In the genomic region with DNA sequence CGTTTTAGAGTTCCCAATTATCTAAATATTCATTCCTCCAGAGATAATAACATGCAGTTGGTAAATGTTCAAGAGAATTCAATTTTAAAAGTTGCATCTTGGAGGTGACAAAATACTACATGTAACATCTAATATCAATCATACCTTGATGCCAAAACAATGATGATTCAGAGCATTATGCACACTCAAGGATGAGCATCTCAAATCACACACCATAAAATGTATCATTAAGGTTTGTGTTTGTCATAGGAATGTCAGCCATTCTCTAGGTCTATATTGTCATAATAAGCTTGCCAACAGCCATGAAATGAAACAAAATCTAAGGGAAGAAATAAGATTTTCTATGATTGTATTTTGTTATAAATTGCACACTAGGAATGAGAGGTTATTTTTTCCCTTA, we compare ENCODE assay signal across 39 cellular contexts.
"Had no signal": no experiment of that assay in that cellular context is flagged by ENCODE, and none has a peak within 500 bp of the region (broad histone marks: within the 10 kb centered on the region; RNA-seq: fewer than 3 reads in every experiment).

No MANE protein-coding gene starts in this region.

- H3K4me3 Mint-ChIP-seq: activated naive CD4-positive, alpha-beta T cell treated with anti-CD3 and anti-CD28 coated beads for 36 hours; activated naive CD4-positive, alpha-beta T cell treated with anti-CD3 and anti-CD28 coated beads, Interleukin-2, amount 10 ng/mL, durations not matched to agents 7 days and 5 days; activated naive CD4-positive, alpha-beta T cell treated with anti-CD3 and anti-CD28 coated beads, Interleukin-2, amount 50 U/mL, for 24 hours; activated naive CD8-positive, alpha-beta T cell; activated naive CD8-positive, alpha-beta T cell treated with anti-CD3 and anti-CD28 coated beads for 36 hours; activated naive CD8-positive, alpha-beta T cell treated with anti-CD3 and anti-CD28 coated beads, Interleukin-2, amount 10 ng/mL, durations not matched to agents 7 days and 5 days; activated naive CD8-positive, alpha-beta T cell treated with anti-CD3 and anti-CD28 coated beads, Interleukin-2, amount 50 U/mL, for 24 hours; activated T-cell treated with anti-CD3 and anti-CD28 coated beads, Interleukin-2, amount 50 U/mL, for 24 hours; activated T-cell treated with anti-CD3 and anti-CD28 coated beads, Interleukin-2, amount 50 U/mL, for 4 hours; activated T-cell treated with anti-CD3 and anti-CD28 coated beads, Interleukin-2, amount 50 U/mL, for 72 hours; activated T-helper 1 cell treated with anti-CD3 and anti-CD28 coated beads, Interleukin-12 subunit alpha, Interleukin-12 subunit beta, Interleukin-2, Interleukin-4 antibody, amounts not matched to agents 30 ng/mL and 10 ng/mL and 1 ng/mL, durations not matched to agents 14 hours and 24 hours and 36 hours; activated T-helper 17 cell treated with anti-CD3 and anti-CD28 coated beads, Interleukin-2, amount 50 U/mL, for 72 hours; brain; central memory CD8-positive, alpha-beta T cell had no signal

- H3K27me3 ChIP-seq: adrenal gland, ascending aorta, body of pancreas, brain microvascular endothelial cell, breast epithelium had no signal

- H3K27ac ChIP-seq: adrenal gland, ascending aorta, body of pancreas, brain microvascular endothelial cell, breast epithelium, cardiac muscle cell had no signal

- H3K27ac Mint-ChIP-seq: activated naive CD4-positive, alpha-beta T cell treated with anti-CD3 and anti-CD28 coated beads for 36 hours; activated naive CD4-positive, alpha-beta T cell treated with anti-CD3 and anti-CD28 coated beads, Interleukin-2, amount 10 ng/mL, durations not matched to agents 7 days and 5 days; activated naive CD4-positive, alpha-beta T cell treated with anti-CD3 and anti-CD28 coated beads, Interleukin-2, amount 50 U/mL, for 24 hours; activated naive CD4-positive, alpha-beta T cell treated with anti-CD3 and anti-CD28 coated beads, Interleukin-2, amount 50 U/mL, for 72 hours; activated naive CD8-positive, alpha-beta T cell; activated naive CD8-positive, alpha-beta T cell treated with anti-CD3 and anti-CD28 coated beads for 36 hours; activated naive CD8-positive, alpha-beta T cell treated with anti-CD3 and anti-CD28 coated beads, Interleukin-2, amount 10 ng/mL, durations not matched to agents 7 days and 5 days; activated naive CD8-positive, alpha-beta T cell treated with anti-CD3 and anti-CD28 coated beads, Interleukin-2, amount 50 U/mL, for 24 hours; activated T-cell treated with anti-CD3 and anti-CD28 coated beads, Interleukin-2, amount 50 U/mL, for 24 hours; activated T-cell treated with anti-CD3 and anti-CD28 coated beads, Interleukin-2, amount 50 U/mL, for 72 hours; activated T-helper 1 cell treated with anti-CD3 and anti-CD28 coated beads, Interleukin-12 subunit alpha, Interleukin-12 subunit beta, Interleukin-2, Interleukin-4 antibody, amounts not matched to agents 30 ng/mL and 10 ng/mL and 1 ng/mL, durations not matched to agents 14 hours and 24 hours and 36 hours; activated T-helper 17 cell treated with anti-CD3 and anti-CD28 coated beads, Interleukin-2, amount 50 U/mL, for 72 hours; activated T-helper 2 cell treated with anti-CD3 and anti-CD28 coated beads, Interferon-gamma antibody, Interleukin-2, Interleukin-4, amounts not matched to agents 10 μg/mL and 5 μg/mL and 100 μg/mL, durations not matched to agents 14 hours and 24 hours and 36 hours; brain had no signal

- H3K27me3 Mint-ChIP-seq: activated naive CD4-positive, alpha-beta T cell treated with anti-CD3 and anti-CD28 coated beads, Interleukin-2, amount 10 ng/mL, durations not matched to agents 7 days and 5 days; activated naive CD4-positive, alpha-beta T cell treated with anti-CD3 and anti-CD28 coated beads, Interleukin-2, amount 50 U/mL, for 24 hours; activated naive CD8-positive, alpha-beta T cell; activated naive CD8-positive, alpha-beta T cell treated with anti-CD3 and anti-CD28 coated beads for 36 hours; activated naive CD8-positive, alpha-beta T cell treated with anti-CD3 and anti-CD28 coated beads, Interleukin-2, amount 10 ng/mL, durations not matched to agents 7 days and 5 days; activated naive CD8-positive, alpha-beta T cell treated with anti-CD3 and anti-CD28 coated beads, Interleukin-2, amount 50 U/mL, for 24 hours; activated T-cell treated with anti-CD3 and anti-CD28 coated beads, Interleukin-2, amount 50 U/mL, for 24 hours; activated T-helper 17 cell treated with anti-CD3 and anti-CD28 coated beads, Interleukin-2, amount 50 U/mL, for 72 hours; central memory CD8-positive, alpha-beta T cell had no signal

- H3K4me1 ChIP-seq: adrenal gland, ascending aorta, body of pancreas, breast epithelium had no signal

- H3K4me3 ChIP-seq: adrenal gland, ascending aorta, body of pancreas, breast epithelium, cardiac muscle cell had no signal

- H3K9me3 Mint-ChIP-seq: activated naive CD4-positive, alpha-beta T cell treated with anti-CD3 and anti-CD28 coated beads for 36 hours; activated naive CD8-positive, alpha-beta T cell treated with anti-CD3 and anti-CD28 coated beads, Interleukin-2, amount 10 ng/mL, durations not matched to agents 7 days and 5 days; brain had no signal

- H3K9me3 ChIP-seq: adrenal gland, ascending aorta, body of pancreas, breast epithelium had no signal

- H3K4me1 Mint-ChIP-seq: activated naive CD4-positive, alpha-beta T cell treated with anti-CD3 and anti-CD28 coated beads, Interleukin-2, amount 10 ng/mL, durations not matched to agents 7 days and 5 days; activated naive CD4-positive, alpha-beta T cell treated with anti-CD3 and anti-CD28 coated beads, Interleukin-2, amount 50 U/mL, for 24 hours; activated naive CD8-positive, alpha-beta T cell treated with anti-CD3 and anti-CD28 coated beads for 36 hours; activated naive CD8-positive, alpha-beta T cell treated with anti-CD3 and anti-CD28 coated beads, Interleukin-2, amount 10 ng/mL, durations not matched to agents 7 days and 5 days; activated naive CD8-positive, alpha-beta T cell treated with anti-CD3 and anti-CD28 coated beads, Interleukin-2, amount 50 U/mL, for 24 hours; activated T-helper 17 cell treated with anti-CD3 and anti-CD28 coated beads, Interleukin-2, amount 50 U/mL, for 72 hours; brain; central memory CD8-positive, alpha-beta T cell had no signal

- DNase-seq: activated effector memory CD4-positive, alpha-beta T cell treated with anti-CD3 and anti-CD28 coated beads, Interleukin-2, amount 50 U/mL, for 16 hours; activated effector memory CD4-positive, alpha-beta T cell treated with Interleukin-2 at 50 U/mL for 16 hours; activated gamma-delta T cell; activated gamma-delta T cell treated with Interleukin-2 at 50 U/mL for 16 hours; activated naive CD4-positive, alpha-beta T cell; activated naive CD4-positive, alpha-beta T cell treated with anti-CD3 and anti-CD28 coated beads for 36 hours; activated naive CD4-positive, alpha-beta T cell treated with anti-CD3 and anti-CD28 coated beads, Interleukin-2, amount 10 ng/mL, durations not matched to agents 7 days and 5 days; activated naive CD4-positive, alpha-beta T cell treated with anti-CD3 and anti-CD28 coated beads, Interleukin-2, amount 50 U/mL, for 16 hours; activated naive CD4-positive, alpha-beta T cell treated with Interleukin-2 at 50 U/mL for 16 hours; activated naive CD8-positive, alpha-beta T cell treated with anti-CD3 and anti-CD28 coated beads for 36 hours; activated naive CD8-positive, alpha-beta T cell treated with anti-CD3 and anti-CD28 coated beads, Interleukin-2, amount 10 ng/mL, durations not matched to agents 7 days and 5 days; activated naive CD8-positive, alpha-beta T cell treated with anti-CD3 and anti-CD28 coated beads, Interleukin-2, amount 50 U/mL, for 24 hours; activated T-cell treated with anti-CD3 and anti-CD28 coated beads for 4 hours; activated T-cell treated with anti-CD3 and anti-CD28 coated beads, Interleukin-2, amount 50 U/mL, for 1 hour; activated T-cell treated with anti-CD3 and anti-CD28 coated beads, Interleukin-2, amount 50 U/mL, for 24 hours; activated T-cell treated with anti-CD3 and anti-CD28 coated beads, Interleukin-2, amount 50 U/mL, for 4 hours; activated T-cell treated with anti-CD3 and anti-CD28 coated beads, Interleukin-2, amount 50 U/mL, for 48 hours; activated T-cell treated with anti-CD3 and anti-CD28 coated beads, Interleukin-2, amount 50 U/mL, for 72 hours; adrenal gland; amniotic stem cell; amygdala; anterior cingulate cortex; aorta; body of pancreas; brain microvascular endothelial cell; caudate nucleus; central memory CD4-positive, alpha-beta T cell; cerebellar nuclear complex had no signal

- H3K36me3 ChIP-seq: adrenal gland, ascending aorta, brain microvascular endothelial cell, breast epithelium, cardiac muscle cell had no signal

- H3K36me3 Mint-ChIP-seq: activated naive CD4-positive, alpha-beta T cell treated with anti-CD3 and anti-CD28 coated beads, Interleukin-2, amount 10 ng/mL, durations not matched to agents 7 days and 5 days; activated naive CD4-positive, alpha-beta T cell treated with anti-CD3 and anti-CD28 coated beads, Interleukin-2, amount 50 U/mL, for 24 hours; activated naive CD4-positive, alpha-beta T cell treated with anti-CD3 and anti-CD28 coated beads, Interleukin-2, amount 50 U/mL, for 72 hours; activated naive CD8-positive, alpha-beta T cell; activated naive CD8-positive, alpha-beta T cell treated with anti-CD3 and anti-CD28 coated beads for 36 hours; activated naive CD8-positive, alpha-beta T cell treated with anti-CD3 and anti-CD28 coated beads, Interleukin-2, amount 10 ng/mL, durations not matched to agents 7 days and 5 days; brain had no signal
